In the genomic region with DNA sequence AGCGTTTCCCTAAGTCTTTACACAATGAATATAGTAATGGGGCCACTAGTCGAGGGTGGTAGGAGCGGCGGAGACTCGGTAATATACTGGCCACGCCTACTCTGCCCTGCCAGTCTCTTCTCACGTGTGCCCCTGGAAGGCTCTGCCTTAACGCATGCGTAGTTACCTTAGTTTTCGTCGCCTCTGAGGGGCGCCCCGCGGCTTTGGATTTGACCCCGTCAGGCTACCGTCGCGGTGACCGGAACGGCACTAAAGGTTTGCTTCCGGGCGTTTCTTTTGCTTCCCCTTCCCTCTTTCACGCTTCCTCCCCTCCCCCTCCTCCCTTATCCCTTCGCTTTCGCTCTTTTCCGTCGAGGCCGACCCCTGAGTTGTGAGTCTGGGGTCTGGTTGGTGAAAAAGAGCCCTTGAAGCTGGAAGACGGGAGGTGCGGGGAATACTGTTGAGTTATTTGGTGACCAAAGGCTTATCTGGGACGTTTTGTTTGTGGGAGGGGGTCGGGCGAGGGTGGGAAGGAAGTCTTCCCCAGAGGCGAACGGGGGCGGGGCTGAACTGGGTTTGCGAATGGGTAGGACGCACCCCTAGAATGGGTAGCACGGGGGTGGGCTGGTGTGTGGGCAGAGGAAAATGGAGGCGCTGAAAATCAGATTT, we compare ENCODE assay signal across 1 cellular context.
A peak's percentile ranks its signal among the peaks of the same experiment; 100 is the strongest.
TF ChIP-seq lines count a peak whose summit lies in the region.

A gene (plus strand): TSS at position 270 of the 648 bp plus-strand sequence. CDS start 1,352 bp downstream, outside the sequence.

TF ChIP-seq in HEK293, 187 proteins besides CTCF, POLR2A, EP300 and RAD21 (continued from another document and continues in another):
- TF ChIP-seq GLI4 (tag by site-specific recombination; IDR thresholded peaks at IDR 0.05) (no peak), ZBTB21 (tag by site-specific recombination; IDR thresholded peaks at IDR 0.05) (peak; percentile 69; the same call in 1 of the 2 replicates), ZNF768 (tag by site-specific recombination; IDR thresholded peaks at IDR 0.05) (no peak), HOXA7 (CRISPR knock-in tag; IDR thresholded peaks at IDR 0.05; ENCODE audit: borderline replicate concordance) (no peak), MYNN (tag by site-specific recombination; IDR thresholded peaks at IDR 0.05; ENCODE audit: borderline replicate concordance) (no peak), ZNF571 (tag by site-specific recombination; IDR thresholded peaks at IDR 0.05) (no peak), ZNF433 (tag by site-specific recombination; IDR thresholded peaks at IDR 0.05; ENCODE audit: low read depth) (no peak), ZNF366 (tag by site-specific recombination; conservative IDR thresholded peaks at IDR 0.05) (peak; percentile 98), ZNF266 (tag by site-specific recombination; IDR thresholded peaks at IDR 0.05; ENCODE audit: low read depth) (no peak), MZF1 (tag by site-specific recombination; IDR thresholded peaks at IDR 0.05; ENCODE audit: borderline replicate concordance) (peak; percentile 64; the same call in 1 of the 2 replicates), BCL11B (tag by site-specific recombination; IDR thresholded peaks at IDR 0.05; ENCODE audit: low read depth) (peak; percentile 88), ZNF792 (tag by site-specific recombination; IDR thresholded peaks at IDR 0.05) (no peak), TCF7L2 (IDR thresholded peaks at IDR 0.05; ENCODE audit: borderline replicate concordance, low read depth, low read length) (no peak), ZNF558 (tag by site-specific recombination; IDR thresholded peaks at IDR 0.05) (peak; percentile 45; the same call in 1 of the 2 replicates), ZNF146 (tag by site-specific recombination; IDR thresholded peaks at IDR 0.05) (no peak), ZNF596 (tag by site-specific recombination; IDR thresholded peaks at IDR 0.05) (no peak), ZBTB1 (tag by site-specific recombination; IDR thresholded peaks at IDR 0.05) (0 out of 2 replicates have a peak, but pooled peaks have one; percentile 33), ZNF776 (tag by site-specific recombination; IDR thresholded peaks at IDR 0.05; ENCODE audit: borderline replicate concordance) (no peak), ZNF174 (tag by site-specific recombination; IDR thresholded peaks at IDR 0.05) (no peak), ZNF610 (tag by site-specific recombination; IDR thresholded peaks at IDR 0.05; ENCODE audit: borderline replicate concordance) (peak; percentile 88; the same call in 1 of the 2 replicates), SCRT1 (tag by site-specific recombination; IDR thresholded peaks at IDR 0.05; ENCODE audit: borderline replicate concordance) (no peak), ZNF248 (tag by site-specific recombination; IDR thresholded peaks at IDR 0.05) (no peak), ZNF19 (tag by site-specific recombination; IDR thresholded peaks at IDR 0.05; ENCODE audit: low read depth) (no peak), ZNF555 (tag by site-specific recombination; conservative IDR thresholded peaks at IDR 0.05) (no peak)
- TF ChIP-seq, protein P1, sequence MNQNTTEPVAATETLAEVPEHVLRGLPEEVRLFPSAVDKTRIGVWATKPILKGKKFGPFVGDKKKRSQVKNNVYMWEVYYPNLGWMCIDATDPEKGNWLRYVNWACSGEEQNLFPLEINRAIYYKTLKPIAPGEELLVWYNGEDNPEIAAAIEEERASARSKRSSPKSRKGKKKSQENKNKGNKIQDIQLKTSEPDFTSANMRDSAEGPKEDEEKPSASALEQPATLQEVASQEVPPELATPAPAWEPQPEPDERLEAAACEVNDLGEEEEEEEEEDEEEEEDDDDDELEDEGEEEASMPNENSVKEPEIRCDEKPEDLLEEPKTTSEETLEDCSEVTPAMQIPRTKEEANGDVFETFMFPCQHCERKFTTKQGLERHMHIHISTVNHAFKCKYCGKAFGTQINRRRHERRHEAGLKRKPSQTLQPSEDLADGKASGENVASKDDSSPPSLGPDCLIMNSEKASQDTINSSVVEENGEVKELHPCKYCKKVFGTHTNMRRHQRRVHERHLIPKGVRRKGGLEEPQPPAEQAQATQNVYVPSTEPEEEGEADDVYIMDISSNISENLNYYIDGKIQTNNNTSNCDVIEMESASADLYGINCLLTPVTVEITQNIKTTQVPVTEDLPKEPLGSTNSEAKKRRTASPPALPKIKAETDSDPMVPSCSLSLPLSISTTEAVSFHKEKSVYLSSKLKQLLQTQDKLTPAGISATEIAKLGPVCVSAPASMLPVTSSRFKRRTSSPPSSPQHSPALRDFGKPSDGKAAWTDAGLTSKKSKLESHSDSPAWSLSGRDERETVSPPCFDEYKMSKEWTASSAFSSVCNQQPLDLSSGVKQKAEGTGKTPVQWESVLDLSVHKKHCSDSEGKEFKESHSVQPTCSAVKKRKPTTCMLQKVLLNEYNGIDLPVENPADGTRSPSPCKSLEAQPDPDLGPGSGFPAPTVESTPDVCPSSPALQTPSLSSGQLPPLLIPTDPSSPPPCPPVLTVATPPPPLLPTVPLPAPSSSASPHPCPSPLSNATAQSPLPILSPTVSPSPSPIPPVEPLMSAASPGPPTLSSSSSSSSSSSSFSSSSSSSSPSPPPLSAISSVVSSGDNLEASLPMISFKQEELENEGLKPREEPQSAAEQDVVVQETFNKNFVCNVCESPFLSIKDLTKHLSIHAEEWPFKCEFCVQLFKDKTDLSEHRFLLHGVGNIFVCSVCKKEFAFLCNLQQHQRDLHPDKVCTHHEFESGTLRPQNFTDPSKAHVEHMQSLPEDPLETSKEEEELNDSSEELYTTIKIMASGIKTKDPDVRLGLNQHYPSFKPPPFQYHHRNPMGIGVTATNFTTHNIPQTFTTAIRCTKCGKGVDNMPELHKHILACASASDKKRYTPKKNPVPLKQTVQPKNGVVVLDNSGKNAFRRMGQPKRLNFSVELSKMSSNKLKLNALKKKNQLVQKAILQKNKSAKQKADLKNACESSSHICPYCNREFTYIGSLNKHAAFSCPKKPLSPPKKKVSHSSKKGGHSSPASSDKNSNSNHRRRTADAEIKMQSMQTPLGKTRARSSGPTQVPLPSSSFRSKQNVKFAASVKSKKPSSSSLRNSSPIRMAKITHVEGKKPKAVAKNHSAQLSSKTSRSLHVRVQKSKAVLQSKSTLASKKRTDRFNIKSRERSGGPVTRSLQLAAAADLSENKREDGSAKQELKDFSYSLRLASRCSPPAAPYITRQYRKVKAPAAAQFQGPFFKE (tag by site-specific recombination; IDR thresholded peaks at IDR 0.05; ENCODE audit: borderline replicate concordance), result no peak
- TF ChIP-seq, protein P2, sequence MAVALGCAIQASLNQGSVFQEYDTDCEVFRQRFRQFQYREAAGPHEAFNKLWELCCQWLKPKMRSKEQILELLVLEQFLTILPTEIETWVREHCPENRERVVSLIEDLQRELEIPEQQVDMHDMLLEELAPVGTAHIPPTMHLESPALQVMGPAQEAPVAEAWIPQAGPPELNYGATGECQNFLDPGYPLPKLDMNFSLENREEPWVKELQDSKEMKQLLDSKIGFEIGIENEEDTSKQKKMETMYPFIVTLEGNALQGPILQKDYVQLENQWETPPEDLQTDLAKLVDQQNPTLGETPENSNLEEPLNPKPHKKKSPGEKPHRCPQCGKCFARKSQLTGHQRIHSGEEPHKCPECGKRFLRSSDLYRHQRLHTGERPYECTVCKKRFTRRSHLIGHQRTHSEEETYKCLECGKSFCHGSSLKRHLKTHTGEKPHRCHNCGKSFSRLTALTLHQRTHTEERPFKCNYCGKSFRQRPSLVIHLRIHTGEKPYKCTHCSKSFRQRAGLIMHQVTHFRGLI (tag by site-specific recombination; IDR thresholded peaks at IDR 0.05), result no peak
- TF ChIP-seq, protein P3, sequence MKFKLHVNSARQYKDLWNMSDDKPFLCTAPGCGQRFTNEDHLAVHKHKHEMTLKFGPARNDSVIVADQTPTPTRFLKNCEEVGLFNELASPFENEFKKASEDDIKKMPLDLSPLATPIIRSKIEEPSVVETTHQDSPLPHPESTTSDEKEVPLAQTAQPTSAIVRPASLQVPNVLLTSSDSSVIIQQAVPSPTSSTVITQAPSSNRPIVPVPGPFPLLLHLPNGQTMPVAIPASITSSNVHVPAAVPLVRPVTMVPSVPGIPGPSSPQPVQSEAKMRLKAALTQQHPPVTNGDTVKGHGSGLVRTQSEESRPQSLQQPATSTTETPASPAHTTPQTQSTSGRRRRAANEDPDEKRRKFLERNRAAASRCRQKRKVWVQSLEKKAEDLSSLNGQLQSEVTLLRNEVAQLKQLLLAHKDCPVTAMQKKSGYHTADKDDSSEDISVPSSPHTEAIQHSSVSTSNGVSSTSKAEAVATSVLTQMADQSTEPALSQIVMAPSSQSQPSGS (tag by site-specific recombination; IDR thresholded peaks at IDR 0.05; ENCODE audit: low read depth), result no peak
- TF ChIP-seq, protein P4, sequence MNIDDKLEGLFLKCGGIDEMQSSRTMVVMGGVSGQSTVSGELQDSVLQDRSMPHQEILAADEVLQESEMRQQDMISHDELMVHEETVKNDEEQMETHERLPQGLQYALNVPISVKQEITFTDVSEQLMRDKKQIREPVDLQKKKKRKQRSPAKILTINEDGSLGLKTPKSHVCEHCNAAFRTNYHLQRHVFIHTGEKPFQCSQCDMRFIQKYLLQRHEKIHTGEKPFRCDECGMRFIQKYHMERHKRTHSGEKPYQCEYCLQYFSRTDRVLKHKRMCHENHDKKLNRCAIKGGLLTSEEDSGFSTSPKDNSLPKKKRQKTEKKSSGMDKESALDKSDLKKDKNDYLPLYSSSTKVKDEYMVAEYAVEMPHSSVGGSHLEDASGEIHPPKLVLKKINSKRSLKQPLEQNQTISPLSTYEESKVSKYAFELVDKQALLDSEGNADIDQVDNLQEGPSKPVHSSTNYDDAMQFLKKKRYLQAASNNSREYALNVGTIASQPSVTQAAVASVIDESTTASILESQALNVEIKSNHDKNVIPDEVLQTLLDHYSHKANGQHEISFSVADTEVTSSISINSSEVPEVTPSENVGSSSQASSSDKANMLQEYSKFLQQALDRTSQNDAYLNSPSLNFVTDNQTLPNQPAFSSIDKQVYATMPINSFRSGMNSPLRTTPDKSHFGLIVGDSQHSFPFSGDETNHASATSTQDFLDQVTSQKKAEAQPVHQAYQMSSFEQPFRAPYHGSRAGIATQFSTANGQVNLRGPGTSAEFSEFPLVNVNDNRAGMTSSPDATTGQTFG (tag by site-specific recombination; IDR thresholded peaks at IDR 0.05; ENCODE audit: borderline replicate concordance), result no peak
- TF ChIP-seq, protein P5, sequence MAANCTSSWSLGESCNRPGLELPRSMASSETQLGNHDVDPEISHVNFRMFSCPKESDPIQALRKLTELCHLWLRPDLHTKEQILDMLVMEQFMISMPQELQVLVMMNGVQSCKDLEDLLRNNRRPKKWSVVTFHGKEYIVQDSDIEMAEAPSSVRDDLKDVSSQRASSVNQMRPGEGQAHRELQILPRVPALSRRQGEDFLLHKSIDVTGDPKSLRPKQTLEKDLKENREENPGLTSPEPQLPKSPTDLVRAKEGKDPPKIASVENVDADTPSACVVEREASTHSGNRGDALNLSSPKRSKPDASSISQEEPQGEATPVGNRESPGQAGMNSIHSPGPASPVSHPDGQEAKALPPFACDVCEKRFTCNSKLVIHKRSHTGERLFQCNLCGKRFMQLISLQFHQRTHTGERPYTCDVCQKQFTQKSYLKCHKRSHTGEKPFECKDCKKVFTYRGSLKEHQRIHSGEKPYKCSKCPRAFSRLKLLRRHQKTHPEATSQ (tag by site-specific recombination; IDR thresholded peaks at IDR 0.05), result no peak
- TF ChIP-seq, protein P6, sequence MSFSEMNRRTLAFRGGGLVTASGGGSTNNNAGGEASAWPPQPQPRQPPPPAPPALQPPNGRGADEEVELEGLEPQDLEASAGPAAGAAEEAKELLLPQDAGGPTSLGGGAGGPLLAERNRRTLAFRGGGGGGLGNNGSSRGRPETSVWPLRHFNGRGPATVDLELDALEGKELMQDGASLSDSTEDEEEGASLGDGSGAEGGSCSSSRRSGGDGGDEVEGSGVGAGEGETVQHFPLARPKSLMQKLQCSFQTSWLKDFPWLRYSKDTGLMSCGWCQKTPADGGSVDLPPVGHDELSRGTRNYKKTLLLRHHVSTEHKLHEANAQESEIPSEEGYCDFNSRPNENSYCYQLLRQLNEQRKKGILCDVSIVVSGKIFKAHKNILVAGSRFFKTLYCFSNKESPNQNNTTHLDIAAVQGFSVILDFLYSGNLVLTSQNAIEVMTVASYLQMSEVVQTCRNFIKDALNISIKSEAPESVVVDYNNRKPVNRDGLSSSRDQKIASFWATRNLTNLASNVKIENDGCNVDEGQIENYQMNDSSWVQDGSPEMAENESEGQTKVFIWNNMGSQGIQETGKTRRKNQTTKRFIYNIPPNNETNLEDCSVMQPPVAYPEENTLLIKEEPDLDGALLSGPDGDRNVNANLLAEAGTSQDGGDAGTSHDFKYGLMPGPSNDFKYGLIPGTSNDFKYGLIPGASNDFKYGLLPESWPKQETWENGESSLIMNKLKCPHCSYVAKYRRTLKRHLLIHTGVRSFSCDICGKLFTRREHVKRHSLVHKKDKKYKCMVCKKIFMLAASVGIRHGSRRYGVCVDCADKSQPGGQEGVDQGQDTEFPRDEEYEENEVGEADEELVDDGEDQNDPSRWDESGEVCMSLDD (tag by site-specific recombination; IDR thresholded peaks at IDR 0.05), result peak; percentile 65
- TF ChIP-seq, protein P7, sequence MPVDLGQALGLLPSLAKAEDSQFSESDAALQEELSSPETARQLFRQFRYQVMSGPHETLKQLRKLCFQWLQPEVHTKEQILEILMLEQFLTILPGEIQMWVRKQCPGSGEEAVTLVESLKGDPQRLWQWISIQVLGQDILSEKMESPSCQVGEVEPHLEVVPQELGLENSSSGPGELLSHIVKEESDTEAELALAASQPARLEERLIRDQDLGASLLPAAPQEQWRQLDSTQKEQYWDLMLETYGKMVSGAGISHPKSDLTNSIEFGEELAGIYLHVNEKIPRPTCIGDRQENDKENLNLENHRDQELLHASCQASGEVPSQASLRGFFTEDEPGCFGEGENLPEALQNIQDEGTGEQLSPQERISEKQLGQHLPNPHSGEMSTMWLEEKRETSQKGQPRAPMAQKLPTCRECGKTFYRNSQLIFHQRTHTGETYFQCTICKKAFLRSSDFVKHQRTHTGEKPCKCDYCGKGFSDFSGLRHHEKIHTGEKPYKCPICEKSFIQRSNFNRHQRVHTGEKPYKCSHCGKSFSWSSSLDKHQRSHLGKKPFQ (tag by site-specific recombination; IDR thresholded peaks at IDR 0.05), result peak; percentile 55; the same call in 1 of the 2 replicates
- TF ChIP-seq, protein P8, sequence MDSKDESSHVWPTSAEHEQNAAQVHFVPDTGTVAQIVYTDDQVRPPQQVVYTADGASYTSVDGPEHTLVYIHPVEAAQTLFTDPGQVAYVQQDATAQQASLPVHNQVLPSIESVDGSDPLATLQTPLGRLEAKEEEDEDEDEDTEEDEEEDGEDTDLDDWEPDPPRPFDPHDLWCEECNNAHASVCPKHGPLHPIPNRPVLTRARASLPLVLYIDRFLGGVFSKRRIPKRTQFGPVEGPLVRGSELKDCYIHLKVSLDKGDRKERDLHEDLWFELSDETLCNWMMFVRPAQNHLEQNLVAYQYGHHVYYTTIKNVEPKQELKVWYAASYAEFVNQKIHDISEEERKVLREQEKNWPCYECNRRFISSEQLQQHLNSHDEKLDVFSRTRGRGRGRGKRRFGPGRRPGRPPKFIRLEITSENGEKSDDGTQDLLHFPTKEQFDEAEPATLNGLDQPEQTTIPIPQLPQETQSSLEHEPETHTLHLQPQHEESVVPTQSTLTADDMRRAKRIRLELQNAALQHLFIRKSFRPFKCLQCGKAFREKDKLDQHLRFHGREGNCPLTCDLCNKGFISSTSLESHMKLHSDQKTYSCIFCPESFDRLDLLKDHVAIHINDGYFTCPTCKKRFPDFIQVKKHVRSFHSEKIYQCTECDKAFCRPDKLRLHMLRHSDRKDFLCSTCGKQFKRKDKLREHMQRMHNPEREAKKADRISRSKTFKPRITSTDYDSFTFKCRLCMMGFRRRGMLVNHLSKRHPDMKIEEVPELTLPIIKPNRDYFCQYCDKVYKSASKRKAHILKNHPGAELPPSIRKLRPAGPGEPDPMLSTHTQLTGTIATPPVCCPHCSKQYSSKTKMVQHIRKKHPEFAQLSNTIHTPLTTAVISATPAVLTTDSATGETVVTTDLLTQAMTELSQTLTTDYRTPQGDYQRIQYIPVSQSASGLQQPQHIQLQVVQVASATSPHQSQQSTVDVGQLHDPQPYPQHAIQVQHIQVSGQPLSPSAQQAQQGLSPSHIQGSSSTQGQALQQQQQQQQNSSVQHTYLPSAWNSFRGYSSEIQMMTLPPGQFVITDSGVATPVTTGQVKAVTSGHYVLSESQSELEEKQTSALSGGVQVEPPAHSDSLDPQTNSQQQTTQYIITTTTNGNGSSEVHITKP (tag by site-specific recombination; IDR thresholded peaks at IDR 0.05), result peak; percentile 77
